In the genomic region with DNA sequence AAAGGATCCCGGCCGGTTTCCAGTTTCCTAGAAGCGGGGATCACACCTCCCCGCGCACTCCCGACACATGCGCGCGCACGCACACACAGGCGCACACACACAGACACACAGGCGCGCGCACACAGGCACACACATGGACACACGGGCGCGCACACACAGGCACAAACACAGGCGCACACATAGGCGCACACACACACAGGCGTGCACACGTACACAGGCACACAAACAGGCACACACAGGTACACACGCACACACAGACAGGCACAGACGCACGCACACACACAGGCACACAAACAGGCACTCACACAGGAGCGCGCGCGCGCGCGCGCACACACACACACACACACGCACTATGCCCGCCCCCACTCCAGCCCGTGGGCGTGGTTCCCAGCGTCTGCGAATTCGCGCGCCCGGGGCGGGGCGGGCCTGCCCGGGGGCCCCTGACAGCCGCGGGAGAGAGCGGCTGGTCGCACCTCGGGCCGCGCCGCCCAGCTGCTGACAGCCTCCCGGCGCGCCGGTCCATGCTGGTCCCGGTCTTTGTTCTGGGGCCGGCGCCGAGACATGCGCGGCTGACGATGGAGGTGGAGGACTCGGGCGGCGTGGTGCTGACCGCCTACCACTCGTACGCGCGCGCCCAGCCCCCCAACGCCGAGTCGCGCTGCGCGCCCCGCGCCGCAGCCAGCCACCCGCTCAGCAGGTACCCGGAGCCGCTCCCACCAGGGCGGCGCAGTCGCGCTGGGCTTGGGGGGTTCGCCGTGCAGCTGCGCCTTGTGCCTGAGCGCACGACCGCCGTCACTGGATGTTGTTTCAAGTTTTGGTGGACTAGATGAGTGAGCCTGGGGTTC, we compare ENCODE assay signal across 8 cellular contexts. TPM values are rescaled to one million over a fixed set of nuclear protein-coding genes. Genes with fewer than 3 reads are reported as not detected.
DNase-seq lines count a peak whose midpoint lies in the region; ATAC-seq, FAIRE-seq and TF ChIP-seq lines count a peak whose summit lies in the region.

Gene ARHGAP28 (plus strand): TSS at position 470 of the 845 bp plus-strand sequence. CDS start 106 bp downstream, at position 576.

- no peaks in the 10 kb centered on the region for H3K4me1 ChIP-seq in colonic mucosa
- H3K4me1 ChIP-seq in small intestine (ENCODE audit: control insufficient read depth in 2 of 2, insufficient read depth in 1 of 2, low read depth in 1 of 2, low read length in 1 of 2), result peaks cover 0 to 6% of the 10 kb centered on the region in 2 donors
- H3K4me1 ChIP-seq in Karpas-422 (ENCODE audit: low read length), result no peaks in the 10 kb centered on the region

- intact Hi-C loops in colonic mucosa (cut with DNase I), result no loop called here

- no peak within 1 kb of the TSS for H2AFZ ChIP-seq in Karpas-422 (ENCODE audit: low read length)

- H3K4me2 ChIP-seq in Karpas-422 (ENCODE audit: low read depth, low read length, poor library complexity, severe bottlenecking), result no peak within 1 kb of the TSS

- no peak for FAIRE-seq in RCC 7860 (lab: Jason Lieb, UNC)
- FAIRE-seq in small intestine (lab: Jason Lieb, UNC), result no peak

- no peaks in the 10 kb centered on the region for H3K79me2 ChIP-seq in Karpas-422 (ENCODE audit: low read length)

- TF ChIP-seq CTCF in AG09319 (IDR thresholded peaks at IDR 0.05; ENCODE audit: low read depth, low read length) (peak; percentile 12), colonic mucosa (IDR thresholded peaks at IDR 0.05) (no peak), kidney epithelial cell (IDR thresholded peaks at IDR 0.05; ENCODE audit: insufficient read depth, low read length, poor library complexity, severe bottlenecking) (peak; percentile 28)

- no peaks in the 10 kb centered on the region for H4K20me1 ChIP-seq in Karpas-422 (ENCODE audit: insufficient read depth, low read depth, low read length)

- H3K36me3 ChIP-seq in colonic mucosa (no peaks in the 10 kb centered on the region), kidney epithelial cell (ENCODE audit: control insufficient read depth, insufficient read depth, low read length) (no peaks in the 10 kb centered on the region), small intestine (ENCODE audit: control insufficient read depth in 2 of 2, insufficient read depth in 2 of 2, low read length in 2 of 2) (no peaks in the 10 kb centered on the region), Karpas-422 (ENCODE audit: insufficient read depth, low read length) (no peaks in the 10 kb centered on the region)

- H3K9ac ChIP-seq in colonic mucosa (ENCODE audit: low read depth in 2 of 2, low read length in 2 of 2), result peak within 1 kb of the TSS in 1 of 2 donors; percentile 65
- no peak within 1 kb of the TSS for H3K9ac ChIP-seq in Karpas-422 (ENCODE audit: low read length)

- 0 to 2% (median 1%) methylated on average over 72 to 96 of the region's 96 CpGs for WGBS in small intestine, 3 donors

- peak within 1 kb of the TSS; percentile 52 for H3K4me3 ChIP-seq in colonic mucosa
- peak within 1 kb of the TSS; percentile 60 for H3K4me3 ChIP-seq in kidney epithelial cell (ENCODE audit: low read depth, low read length)
- peak within 1 kb of the TSS; percentile 4 to 74 for H3K4me3 ChIP-seq in small intestine (ENCODE audit: low read depth in 1 of 2, low read length in 2 of 2)
- no peak within 1 kb of the TSS for H3K4me3 ChIP-seq in Karpas-422 (ENCODE audit: low read length)

- H3K9me3 ChIP-seq in colonic mucosa (no peaks in the 10 kb centered on the region), small intestine (ENCODE audit: control insufficient read depth, low read depth) (no peaks in the 10 kb centered on the region), Karpas-422 (ENCODE audit: low read length) (no peaks in the 10 kb centered on the region)

- no peaks in the 10 kb centered on the region for H3K9me2 ChIP-seq in Karpas-422 (replicated peaks; ENCODE audit: insufficient read depth, low read length)

- H3K27me3 ChIP-seq in colonic mucosa (no peaks in the 10 kb centered on the region), kidney epithelial cell (ENCODE audit: control insufficient read depth, insufficient read depth, low read length) (no peaks in the 10 kb centered on the region), small intestine (ENCODE audit: control insufficient read depth in 2 of 2, insufficient read depth in 2 of 2, low read length in 2 of 2) (no peaks in the 10 kb centered on the region), Karpas-422 (ENCODE audit: low read length) (no peaks in the 10 kb centered on the region)

- DNase-seq in AG09319 (ENCODE audit: extremely low read depth, low read depth), result peak; percentile 46
- DNase-seq in HT1080 (ENCODE audit: low read depth), result peak; percentile 87
- peak; percentile 63 for DNase-seq in RCC 7860 (ENCODE audit: low spot score)
- peak; percentile 76 for DNase-seq in colonic mucosa
- no peak for DNase-seq in kidney epithelial cell (ENCODE audit: low read depth)
- peak; percentile 85 for DNase-seq in small intestine
- DNase-seq in Karpas-422, result no peak

- H3K27ac ChIP-seq in colonic mucosa (peak within 1 kb of the TSS; percentile 61), small intestine (ENCODE audit: low read depth in 1 of 2, low read length in 1 of 2) (peak within 1 kb of the TSS; percentile 62 to 75), Karpas-422 (ENCODE audit: low read length) (no peak within 1 kb of the TSS)

- ATAC-seq in GM18519 (IDR thresholded peaks at IDR 0.05; ENCODE audit: low FRiP score, unreplicated experiment), result peak; percentile 67

RNA-seq across cellular contexts. Expression of gene ARHGAP28, which starts in this region (rescaled TPM):
- total RNA-seq in HT1080 (2014; rRNA removed; shearing (Covaris generic)), result 2.5 TPM in 1 of 2 replicates, not detected in the other
- polyA plus RNA-seq in HT1080 (2015; cell fraction: cytosol; rRNA removed), result 1.1 and 1.4 TPM in 2 replicates
- polyA plus RNA-seq in HT1080 (2015; cell fraction: nucleus; rRNA removed), result 1.1 and 1.7 TPM in 2 replicates
- total RNA-seq in colonic mucosa, result 1 to 10 TPM; 1.9 to 2.9 TPM
- 4.6 and 6.0 TPM in 2 replicates for total RNA-seq in kidney epithelial cell
- 1 to 10 TPM; 1.2 to 3.2 (median 1.6) TPM for polyA plus RNA-seq in small intestine
- total RNA-seq in Karpas-422 (2014; rRNA removed; shearing (Covaris generic); ENCODE audit: low replicate concordance), result not detected in 2 replicates

Comparison
In these comparisons a context has a peak if more than half of its experiments do, and no peak if none do; other contexts are left out.
1. DNase-seq: peak in AG09319 (single experiment), HT1080 (single experiment), RCC 7860 (single experiment), colonic mucosa (single experiment) and small intestine (single experiment); none in kidney epithelial cell (single experiment) and Karpas-422 (single experiment).